1 cellular context compared by ENCODE assay signal in genomic region chr6:20661721-20662120, GRCh38.
TF ChIP-seq lines count a peak whose summit lies in the region.

No MANE protein-coding gene starts in this region.

TF ChIP-seq in HEK293, 187 proteins besides CTCF, POLR2A, EP300 and RAD21 (continued from another document and continues in another):
- no peak for TF ChIP-seq ZBTB11 (tag by site-specific recombination; conservative IDR thresholded peaks at IDR 0.05; ENCODE audit: low read depth)
- no peak for TF ChIP-seq ZNF624 (tag by site-specific recombination; IDR thresholded peaks at IDR 0.05)
- no peak for TF ChIP-seq WT1 (tag by site-specific recombination; IDR thresholded peaks at IDR 0.05)
- TF ChIP-seq ZBTB49 (tag by site-specific recombination; IDR thresholded peaks at IDR 0.05; ENCODE audit: low read depth), result no peak
- TF ChIP-seq ZNF660 (tag by site-specific recombination; IDR thresholded peaks at IDR 0.05), result no peak
- no peak for TF ChIP-seq ATF2 (tag by site-specific recombination; IDR thresholded peaks at IDR 0.05; ENCODE audit: low read depth)
- no peak for TF ChIP-seq ZBTB1 (tag by site-specific recombination; IDR thresholded peaks at IDR 0.05)
- TF ChIP-seq ZNF549 (tag by site-specific recombination; IDR thresholded peaks at IDR 0.05), result no peak
- no peak for TF ChIP-seq ZNF501 (tag by site-specific recombination; IDR thresholded peaks at IDR 0.05)
- no peak for TF ChIP-seq ZFP69B (tag by site-specific recombination; IDR thresholded peaks at IDR 0.05)
- TF ChIP-seq ZFHX2 (tag by site-specific recombination; conservative IDR thresholded peaks at IDR 0.05), result peak; percentile 41; the same call in 1 of the 2 replicates
- TF ChIP-seq ZNF654 (tag by site-specific recombination; IDR thresholded peaks at IDR 0.05; ENCODE audit: low read depth), result no peak
- no peak for TF ChIP-seq ZNF449 (tag by site-specific recombination; IDR thresholded peaks at IDR 0.05)
- peak; percentile 56; the same call in 1 of the 2 replicates for TF ChIP-seq OSR2 (tag by site-specific recombination; IDR thresholded peaks at IDR 0.05)
- no peak for TF ChIP-seq RBAK (tag by site-specific recombination; IDR thresholded peaks at IDR 0.05)
- TF ChIP-seq REST (tag by site-specific recombination; IDR thresholded peaks at IDR 0.05), result no peak
- no peak for TF ChIP-seq ZNF670 (tag by site-specific recombination; IDR thresholded peaks at IDR 0.05; ENCODE audit: low read depth)
- TF ChIP-seq ZNF140 (tag by site-specific recombination; IDR thresholded peaks at IDR 0.05), result no peak
- 0 out of 2 replicates have a peak, but pooled peaks have one; percentile 23 for TF ChIP-seq ZNF692 (tag by site-specific recombination; IDR thresholded peaks at IDR 0.05)
- no peak for TF ChIP-seq ZNF639 (tag by site-specific recombination; IDR thresholded peaks at IDR 0.05)
- no peak for TF ChIP-seq ZIC2 (tag by site-specific recombination; IDR thresholded peaks at IDR 0.05)
- peak; percentile 71; the same call in 1 of the 2 replicates for TF ChIP-seq ZNF843 (tag by site-specific recombination; IDR thresholded peaks at IDR 0.05)
- no peak for TF ChIP-seq ZBTB48 (tag by site-specific recombination; IDR thresholded peaks at IDR 0.05)
- no peak for TF ChIP-seq GFI1B (tag by site-specific recombination; IDR thresholded peaks at IDR 0.05)
- peak; percentile 99 for TF ChIP-seq PRDM6 (tag by site-specific recombination; IDR thresholded peaks at IDR 0.05)
- no peak for TF ChIP-seq ZNF623 (tag by site-specific recombination; IDR thresholded peaks at IDR 0.05)
- no peak for TF ChIP-seq ZNF658 (tag by site-specific recombination; IDR thresholded peaks at IDR 0.05)
- no peak for TF ChIP-seq ZNF510 (tag by site-specific recombination; IDR thresholded peaks at IDR 0.05; ENCODE audit: insufficient replicate concordance)
- no peak for TF ChIP-seq ZNF324 (tag by site-specific recombination; IDR thresholded peaks at IDR 0.05)
- no peak for TF ChIP-seq SP3 (tag by site-specific recombination; IDR thresholded peaks at IDR 0.05)
- peak; percentile 66 for TF ChIP-seq ZEB2 (tag by site-specific recombination; IDR thresholded peaks at IDR 0.05)
- no peak for TF ChIP-seq ZNF596 (tag by site-specific recombination; IDR thresholded peaks at IDR 0.05)
- TF ChIP-seq ZNF768 (tag by site-specific recombination; IDR thresholded peaks at IDR 0.05), result no peak
- TF ChIP-seq KLF1 (tag by site-specific recombination; IDR thresholded peaks at IDR 0.05), result peak; percentile 33; the same call in 1 of the 2 replicates
- no peak for TF ChIP-seq ZNF830 (tag by site-specific recombination; IDR thresholded peaks at IDR 0.05; ENCODE audit: low read depth)
- no peak for TF ChIP-seq REPIN1 (tag by site-specific recombination; IDR thresholded peaks at IDR 0.05; ENCODE audit: low read depth)
- no peak for TF ChIP-seq ZNF133 (tag by site-specific recombination; IDR thresholded peaks at IDR 0.05)
- no peak for TF ChIP-seq ZNF184 (tag by site-specific recombination; IDR thresholded peaks at IDR 0.05)
- no peak for TF ChIP-seq ZNF112 (tag by site-specific recombination; IDR thresholded peaks at IDR 0.05)
- TF ChIP-seq ZNF335 (tag by site-specific recombination; conservative IDR thresholded peaks at IDR 0.05), result no peak
- TF ChIP-seq ZBTB6 (tag by site-specific recombination; IDR thresholded peaks at IDR 0.05), result no peak
- no peak for TF ChIP-seq MZF1 (tag by site-specific recombination; IDR thresholded peaks at IDR 0.05; ENCODE audit: borderline replicate concordance)
- no peak for TF ChIP-seq GLIS2 (tag by site-specific recombination; IDR thresholded peaks at IDR 0.05)
- no peak for TF ChIP-seq TCF7L2 (IDR thresholded peaks at IDR 0.05; ENCODE audit: borderline replicate concordance, low read depth, low read length)
- TF ChIP-seq ZNF292 (tag by site-specific recombination; IDR thresholded peaks at IDR 0.05; ENCODE audit: borderline replicate concordance, low read depth), result no peak
- TF ChIP-seq ZNF433 (tag by site-specific recombination; IDR thresholded peaks at IDR 0.05; ENCODE audit: low read depth), result no peak
- no peak for TF ChIP-seq ZNF132 (tag by site-specific recombination; IDR thresholded peaks at IDR 0.05; ENCODE audit: borderline replicate concordance)
- TF ChIP-seq MYNN (tag by site-specific recombination; IDR thresholded peaks at IDR 0.05; ENCODE audit: borderline replicate concordance), result no peak
- no peak for TF ChIP-seq PRDM1 (tag by site-specific recombination; IDR thresholded peaks at IDR 0.05)
